11 cellular contexts compared by ENCODE assay signal in genomic region chr2:55119711-55120487, GRCh38.
A peak's percentile ranks its signal among the peaks of the same experiment; 100 is the strongest.
DNase-seq lines count a peak whose midpoint lies in the region; ATAC-seq and TF ChIP-seq lines count a peak whose summit lies in the region.
"Had no signal": no experiment of that assay in that cellular context is flagged by ENCODE, and none has a peak within 500 bp of the region (broad histone marks: within the 10 kb centered on the region; RNA-seq: fewer than 3 reads in every experiment).

No MANE protein-coding gene starts in this region.

- peak overlapping the region; percentile 36 for H3K27ac Mint-ChIP-seq in neural crest cell (ENCODE audit: unreplicated experiment)

- DNase-seq in MV-4-11 (lab: John Stamatoyannopoulos, UW) (peak; percentile 59), ecto neural progenitor cell (ENCODE audit: low spot score) (peak; percentile 46), neural crest cell (ENCODE audit: low read depth, low spot score) (no peak), foreskin melanocyte (no peak), NCI-H128 (lab: John Stamatoyannopoulos, UW; ENCODE audit: unreplicated experiment) (no peak)
- DNase-seq: activated CD4-positive, alpha-beta T cell treated with anti-CD3 and anti-CD28 coated beads, Interleukin-2, amount 50 U/mL, for 1 hour; NCI-H748 treated with DMSO at 0.1 percent for 48 hours had no signal

- H3K4me1 ChIP-seq in ACC112 (ENCODE audit: control insufficient read depth, insufficient read depth, low read length, unreplicated experiment): peaks cover 30% of the 10 kb centered on the region

- no peaks in the 10 kb centered on the region for H3K36me3 ChIP-seq in ACC112 (ENCODE audit: insufficient read depth, low read length)

- H3K4me1 Mint-ChIP-seq in neural crest cell: peaks cover 37% of the 10 kb centered on the region

- no peak overlapping the region for H3K27ac ChIP-seq in ACC112 (ENCODE audit: low read depth, low read length)
- H3K27ac ChIP-seq: C4-2B had no signal

- H3K9me3 Mint-ChIP-seq in neural crest cell: no peaks in the 10 kb centered on the region

- H3K79me2 ChIP-seq in ACC112 (ENCODE audit: control insufficient read depth, insufficient read depth, low read length, unreplicated experiment): no peaks in the 10 kb centered on the region

- no peaks in the 10 kb centered on the region for H3K27me3 ChIP-seq in ACC112 (ENCODE audit: insufficient read depth, low read length)

- H3K36me3 Mint-ChIP-seq in neural crest cell (ENCODE audit: low read depth): no peaks in the 10 kb centered on the region

- ATAC-seq in GM18870 (IDR thresholded peaks at IDR 0.05; ENCODE audit: unreplicated experiment) (no peak), HG03469 (IDR thresholded peaks at IDR 0.05; ENCODE audit: unreplicated experiment) (no peak)

- H3K4me3 Mint-ChIP-seq in neural crest cell: no peak overlapping the region

- TF ChIP-seq CTCF in neural crest cell (conservative IDR thresholded peaks at IDR 0.05): no peak

- H3K27me3 Mint-ChIP-seq in neural crest cell (ENCODE audit: low read depth): no peaks in the 10 kb centered on the region

- no peak overlapping the region for H3K4me3 ChIP-seq in ACC112 (ENCODE audit: low read depth, low read length)

- H2AFZ ChIP-seq in ACC112 (ENCODE audit: low read length, unreplicated experiment): peak overlapping the region; percentile 77

Comparison
In these comparisons a context has a peak if more than half of its experiments do, and no peak if none do; other contexts are left out.
1. DNase-seq: peak in MV-4-11 (single experiment) and ecto neural progenitor cell (single experiment); none in neural crest cell (single experiment), foreskin melanocyte (single experiment) and NCI-H128 (single experiment).